ENCODE assay signal across 8 cellular contexts in the genomic region with DNA sequence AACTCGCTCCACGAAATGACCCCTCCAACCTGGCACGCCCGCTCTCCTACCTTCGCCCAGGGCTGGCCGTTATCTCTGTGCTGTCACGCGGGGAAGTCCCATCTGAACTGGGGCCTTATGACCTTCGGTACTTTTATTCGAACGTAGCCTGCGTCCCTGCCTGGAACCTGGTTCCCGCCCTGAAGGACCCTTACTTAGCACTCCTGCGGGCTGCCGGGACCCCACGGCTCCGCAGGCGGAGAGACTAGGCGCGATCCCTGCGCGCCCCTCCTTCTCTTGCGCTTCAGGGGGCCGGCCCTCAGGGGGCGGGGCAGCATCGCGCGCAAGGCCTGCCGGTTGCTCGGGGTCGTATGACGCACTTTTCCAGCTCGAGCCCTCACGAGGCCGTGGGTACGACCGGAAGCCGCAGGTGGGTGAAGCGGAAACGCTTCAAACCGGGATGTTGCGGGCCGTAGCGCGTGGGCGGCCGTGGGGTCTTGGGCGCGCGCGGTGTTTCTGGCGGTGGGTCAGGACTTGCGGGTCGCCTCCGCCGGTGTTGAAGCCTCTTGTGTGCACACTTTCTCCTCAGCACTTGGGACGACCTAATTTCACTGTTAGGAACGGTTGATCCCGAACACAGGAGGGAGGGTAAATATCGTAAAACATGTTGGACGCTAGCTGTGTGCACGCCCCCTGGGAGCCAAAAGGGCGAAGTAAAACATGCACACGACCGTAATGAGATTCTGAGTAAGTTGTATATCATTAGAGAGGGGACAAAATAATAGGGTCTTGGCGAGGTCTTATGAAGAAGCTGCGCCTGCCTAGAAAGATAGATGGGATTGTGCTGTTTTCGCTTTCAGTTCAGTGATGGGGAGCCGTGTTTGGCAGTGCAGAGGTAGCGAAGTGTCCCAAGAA. TPM values are rescaled to one million over a fixed set of nuclear protein-coding genes. Genes with fewer than 3 reads are reported as not detected.
DNase-seq lines count a peak whose midpoint lies in the region; ATAC-seq, FAIRE-seq and TF ChIP-seq lines count a peak whose summit lies in the region.

A gene (plus strand): TSS at position 325 of the 894 bp plus-strand sequence. CDS start 6,991 bp downstream, outside the sequence.
A gene with protein sequence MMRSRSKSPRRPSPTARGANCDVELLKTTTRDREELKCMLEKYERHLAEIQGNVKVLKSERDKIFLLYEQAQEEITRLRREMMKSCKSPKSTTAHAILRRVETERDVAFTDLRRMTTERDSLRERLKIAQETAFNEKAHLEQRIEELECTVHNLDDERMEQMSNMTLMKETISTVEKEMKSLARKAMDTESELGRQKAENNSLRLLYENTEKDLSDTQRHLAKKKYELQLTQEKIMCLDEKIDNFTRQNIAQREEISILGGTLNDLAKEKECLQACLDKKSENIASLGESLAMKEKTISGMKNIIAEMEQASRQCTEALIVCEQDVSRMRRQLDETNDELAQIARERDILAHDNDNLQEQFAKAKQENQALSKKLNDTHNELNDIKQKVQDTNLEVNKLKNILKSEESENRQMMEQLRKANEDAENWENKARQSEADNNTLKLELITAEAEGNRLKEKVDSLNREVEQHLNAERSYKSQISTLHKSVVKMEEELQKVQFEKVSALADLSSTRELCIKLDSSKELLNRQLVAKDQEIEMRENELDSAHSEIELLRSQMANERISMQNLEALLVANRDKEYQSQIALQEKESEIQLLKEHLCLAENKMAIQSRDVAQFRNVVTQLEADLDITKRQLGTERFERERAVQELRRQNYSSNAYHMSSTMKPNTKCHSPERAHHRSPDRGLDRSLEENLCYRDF (minus strand): TSS at position 300 of the 894 bp plus-strand sequence. CDS start 45,503 bp downstream, outside the sequence.

- peak; percentile 94 for ATAC-seq in HG02840 (IDR thresholded peaks at IDR 0.05; ENCODE audit: low FRiP score, unreplicated experiment)
- peak; percentile 99 for ATAC-seq in left cardiac atrium

- H3K27ac Mint-ChIP-seq in progenitor cell of endocrine pancreas, result peak within 1 kb of the TSS; percentile 97

- TF ChIP-seq POLR2A in GM12892 (IDR thresholded peaks at IDR 0.05; ENCODE audit: low read depth, low read length), result peak; percentile 88

- peaks cover 20% of the 10 kb centered on the region for H3K4me1 Mint-ChIP-seq in progenitor cell of endocrine pancreas (ENCODE audit: low read depth)

- H3K9me3 Mint-ChIP-seq in progenitor cell of endocrine pancreas (ENCODE audit: low read depth), result no peaks in the 10 kb centered on the region

- TF ChIP-seq CTCF in progenitor cell of endocrine pancreas (IDR thresholded peaks at IDR 0.05; ENCODE audit: unreplicated experiment), result peak; percentile 49

- peak within 1 kb of the TSS; percentile 96 for H3K4me3 Mint-ChIP-seq in progenitor cell of endocrine pancreas (ENCODE audit: low read depth)

- H3K36me3 Mint-ChIP-seq in progenitor cell of endocrine pancreas (ENCODE audit: insufficient read depth), result peaks cover 9% of the 10 kb centered on the region

- intact Hi-C loops in left cardiac atrium (cut with DNase I), result no loop called here

- H3K27me3 Mint-ChIP-seq in progenitor cell of endocrine pancreas, result no peaks in the 10 kb centered on the region

- DNase-seq in GM12892 (ENCODE audit: insufficient read length) (peak; percentile 90), NCI-H1436 (lab: John Stamatoyannopoulos, UW) (peak; percentile 90), SW480 (ENCODE audit: low spot score) (peak; percentile 91), amniotic epithelial cell (ENCODE audit: low read depth) (peak; percentile 89), left cardiac atrium (peak; percentile 95), progenitor cell of endocrine pancreas (ENCODE audit: low spot score, unreplicated experiment) (peak; percentile 74), ureter (ENCODE audit: low spot score) (peak; percentile 94)

- peak; percentile 96 for FAIRE-seq in GM12892 (lab: Jason Lieb, UNC)

RNA-seq across cellular contexts. Expression of the first gene that starts in this region (rescaled TPM):
- 8.4 TPM for polyA plus RNA-seq in GM12892 (2012; ENCODE audit: missing spikeins)
- 1 to 10 TPM; 6.0 to 7.1 TPM for total RNA-seq in left cardiac atrium
- total RNA-seq in progenitor cell of endocrine pancreas, result 5.3 and 6.3 TPM in 2 replicates
- total RNA-seq in ureter, result 14.8 TPM

RNA-seq across cellular contexts. Expression of the second gene that starts in this region (rescaled TPM):
- polyA plus RNA-seq in GM12892 (2012; ENCODE audit: missing spikeins), result 4.3 TPM
- 1 to 10 TPM; 3.6 to 4.0 TPM for total RNA-seq in left cardiac atrium
- 12.3 and 13.8 TPM in 2 replicates for total RNA-seq in progenitor cell of endocrine pancreas
- 19.9 TPM for total RNA-seq in ureter

Comparison
In these comparisons a context has a peak if more than half of its experiments do, and no peak if none do; other contexts are left out.
1. Peak in every context shown above with its lines: DNase-seq and ATAC-seq.